ENCODE assay signal across 8 cellular contexts in genomic region chr2:176122633-176123482, GRCh38. TPM values are rescaled to one million over a fixed set of nuclear protein-coding genes. Genes with fewer than 3 reads are reported as not detected.
A peak's percentile ranks its signal among the peaks of the same experiment; 100 is the strongest.
DNase-seq lines count a peak whose midpoint lies in the region; ATAC-seq and TF ChIP-seq lines count a peak whose summit lies in the region.

HOXD9 (plus strand) TSS chr2:176122719; CDS start chr2:176122769, 50 bp downstream.

- CTCF ChIA-PET in CD8-positive, alpha-beta T cell (lab: Charles Lee): interaction anchor here (1.0 to 7.0 kb wide), 2 partner anchors 18 to 332 kb away, joined by 3 to 125 read pairs; no protein-coding TSS in a partner anchor

- H3K27me3 Mint-ChIP-seq in CD8-positive, alpha-beta T cell (ENCODE audit: low read depth): peaks cover 76% of the 10 kb centered on the region
- H3K27me3 Mint-ChIP-seq in endodermal cell (ENCODE audit: insufficient read depth): peaks cover 99% of the 10 kb centered on the region
- peaks cover 66 to 75% of the 10 kb centered on the region in 2 donors for H3K27me3 Mint-ChIP-seq in natural killer cell treated with Interleukin-12 subunit alpha and Interleukin-12 subunit beta and Interleukin-15 and Interleukin-18, amount 100 ng/mL, for 72 hours

- H3K4me1 ChIP-seq in CD8-positive, alpha-beta T cell (ENCODE audit: insufficient read depth, low read length): peaks cover 17% of the 10 kb centered on the region
- no peaks in the 10 kb centered on the region for H3K4me1 ChIP-seq in endodermal cell (ENCODE audit: control insufficient read depth, insufficient read depth, low read length)

- POLR2A ChIA-PET in CD8-positive, alpha-beta T cell (lab: Charles Lee): no interaction called here

- intact Hi-C loops in CD8-positive, alpha-beta T cell (cut with DNase I, micrococcal nuclease): loop anchor here (5.0 to 10.0 kb wide), 4 partner anchors 41 to 1642 kb away; partner anchors contain the start of gene EVX2 (in 1 of the 2)

- H3K9me3 ChIP-seq in CD8-positive, alpha-beta T cell (ENCODE audit: low read length): no peaks in the 10 kb centered on the region
- no peaks in the 10 kb centered on the region for H3K9me3 ChIP-seq in endodermal cell (ENCODE audit: control insufficient read depth, low read length)

- peaks cover 14% of the 10 kb centered on the region for H3K4me1 Mint-ChIP-seq in CD8-positive, alpha-beta T cell (ENCODE audit: low read depth)
- no peaks in the 10 kb centered on the region for H3K4me1 Mint-ChIP-seq in endodermal cell
- H3K4me1 Mint-ChIP-seq in natural killer cell treated with Interleukin-12 subunit alpha and Interleukin-12 subunit beta and Interleukin-15 and Interleukin-18, amount 100 ng/mL, for 72 hours (ENCODE audit: low read depth in 2 of 2): peaks cover 9 to 13% of the 10 kb centered on the region in 2 donors

- ATAC-seq in CD8-positive, alpha-beta T cell: peak; percentile 27
- ATAC-seq in natural killer cell treated with Interleukin-12 subunit alpha and Interleukin-12 subunit beta and Interleukin-15 and Interleukin-18, amount 100 ng/mL, for 72 hours: peak; percentile 47 to 71
- ATAC-seq in HG02642 (IDR thresholded peaks at IDR 0.05; ENCODE audit: poor library complexity, unreplicated experiment) (no peak), GM21717 (IDR thresholded peaks at IDR 0.05; ENCODE audit: unreplicated experiment) (no peak), GM18519 (IDR thresholded peaks at IDR 0.05; ENCODE audit: low FRiP score, unreplicated experiment) (no peak)

- H3K27ac ChIP-seq in CD8-positive, alpha-beta T cell (ENCODE audit: low read depth, low read length): no peak within 1 kb of the TSS
- H3K27ac ChIP-seq in endodermal cell (ENCODE audit: low read depth, low read length): no peak within 1 kb of the TSS

- no peak for DNase-seq in CD8-positive, alpha-beta T cell
- DNase-seq in NCI-H2227 (lab: John Stamatoyannopoulos, UW; ENCODE audit: unreplicated experiment) (peak; percentile 83), endodermal cell (peak; percentile 87), NCI-H1048 (lab: John Stamatoyannopoulos, UW) (no peak)
- DNase-seq in natural killer cell treated with Interleukin-12 subunit alpha and Interleukin-12 subunit beta and Interleukin-15 and Interleukin-18, amount 100 ng/mL, for 72 hours (ENCODE audit: low spot score): no peak

- no peaks in the 10 kb centered on the region for H3K36me3 Mint-ChIP-seq in CD8-positive, alpha-beta T cell
- no peaks in the 10 kb centered on the region for H3K36me3 Mint-ChIP-seq in endodermal cell (ENCODE audit: low read depth)
- peaks cover 7% of the 10 kb centered on the region for H3K36me3 Mint-ChIP-seq in natural killer cell treated with Interleukin-12 subunit alpha and Interleukin-12 subunit beta and Interleukin-15 and Interleukin-18, amount 100 ng/mL, for 72 hours

- WGBS in endodermal cell (ENCODE audit: insufficient coverage in 1 of 2, insufficient read length in 1 of 2), 2 experiments: 1 to 2% methylated on average over 17 to 97 of the region's 97 CpGs

- peaks cover 3% of the 10 kb centered on the region for H3K9me3 Mint-ChIP-seq in CD8-positive, alpha-beta T cell
- no peaks in the 10 kb centered on the region for H3K9me3 Mint-ChIP-seq in endodermal cell
- H3K9me3 Mint-ChIP-seq in natural killer cell treated with Interleukin-12 subunit alpha and Interleukin-12 subunit beta and Interleukin-15 and Interleukin-18, amount 100 ng/mL, for 72 hours: peaks cover 3% of the 10 kb centered on the region

- H3K36me3 ChIP-seq in CD8-positive, alpha-beta T cell (ENCODE audit: insufficient read depth, low read length): no peaks in the 10 kb centered on the region
- no peaks in the 10 kb centered on the region for H3K36me3 ChIP-seq in endodermal cell (ENCODE audit: control insufficient read depth, insufficient read depth, low read length)

- H3K27me3 ChIP-seq in CD8-positive, alpha-beta T cell (ENCODE audit: insufficient read depth, low read length): peaks cover 76% of the 10 kb centered on the region
- peaks cover 100% of the 10 kb centered on the region for H3K27me3 ChIP-seq in endodermal cell (ENCODE audit: control insufficient read depth, insufficient read depth, low read length, poor library complexity, severe bottlenecking)

- peak within 1 kb of the TSS; percentile 70 for H3K4me3 Mint-ChIP-seq in CD8-positive, alpha-beta T cell
- peak within 1 kb of the TSS; percentile 43 for H3K4me3 Mint-ChIP-seq in endodermal cell
- H3K4me3 Mint-ChIP-seq in natural killer cell treated with Interleukin-12 subunit alpha and Interleukin-12 subunit beta and Interleukin-15 and Interleukin-18, amount 100 ng/mL, for 72 hours: no peak within 1 kb of the TSS

- no peak within 1 kb of the TSS for H3K9ac ChIP-seq in endodermal cell (ENCODE audit: extremely low read depth, low read length, poor library complexity, severe bottlenecking)

- no peak within 1 kb of the TSS for H3K27ac Mint-ChIP-seq in CD8-positive, alpha-beta T cell
- H3K27ac Mint-ChIP-seq in endodermal cell: no peak within 1 kb of the TSS
- H3K27ac Mint-ChIP-seq in natural killer cell treated with Interleukin-12 subunit alpha and Interleukin-12 subunit beta and Interleukin-15 and Interleukin-18, amount 100 ng/mL, for 72 hours: no peak within 1 kb of the TSS

- peak within 1 kb of the TSS; percentile 36 for H3K4me3 ChIP-seq in CD8-positive, alpha-beta T cell (ENCODE audit: low read depth, low read length)
- H3K4me3 ChIP-seq in endodermal cell (ENCODE audit: low read length): peak within 1 kb of the TSS; percentile 69

- TF ChIP-seq CTCF in CD8-positive, alpha-beta T cell (IDR thresholded peaks at IDR 0.05): no peak
- TF ChIP-seq CTCF in endodermal cell (conservative IDR thresholded peaks at IDR 0.05): no peak

RNA-seq across cellular contexts. Expression of gene HOXD9, which starts in this region (rescaled TPM):
- total RNA-seq in CD8-positive, alpha-beta T cell: not detected
- not detected for total RNA-seq in endodermal cell
- polyA plus RNA-seq in endodermal cell (2013, experiment 1 of 2): 5.2 TPM
- polyA plus RNA-seq in endodermal cell (2013, experiment 2 of 2): 2.4 TPM
- not detected for total RNA-seq in natural killer cell treated with Interleukin-12 subunit alpha and Interleukin-12 subunit beta and Interleukin-15 and Interleukin-18, amount 100 ng/mL, for 72 hours

Comparison
In these comparisons a context has a peak if more than half of its experiments do, and no peak if none do; other contexts are left out.
1. Peak in ATAC-seq and H3K4me3 ChIP-seq in CD8-positive, alpha-beta T cell; RNA of the gene not detected or under 1 TPM.
2. Peak in ATAC-seq in natural killer cell treated with Interleukin-12 subunit alpha and Interleukin-12 subunit beta and Interleukin-15 and Interleukin-18, amount 100 ng/mL, for 72 hours; RNA of the gene not detected or under 1 TPM.
3. DNase-seq: peak in NCI-H2227 (single experiment) and endodermal cell (single experiment); none in CD8-positive, alpha-beta T cell (0 of 7), natural killer cell treated with Interleukin-12 subunit alpha and Interleukin-12 subunit beta and Interleukin-15 and Interleukin-18, amount 100 ng/mL, for 72 hours (single experiment) and NCI-H1048 (single experiment).